ENCODE assay signal across 18 cellular contexts in the genomic region with DNA sequence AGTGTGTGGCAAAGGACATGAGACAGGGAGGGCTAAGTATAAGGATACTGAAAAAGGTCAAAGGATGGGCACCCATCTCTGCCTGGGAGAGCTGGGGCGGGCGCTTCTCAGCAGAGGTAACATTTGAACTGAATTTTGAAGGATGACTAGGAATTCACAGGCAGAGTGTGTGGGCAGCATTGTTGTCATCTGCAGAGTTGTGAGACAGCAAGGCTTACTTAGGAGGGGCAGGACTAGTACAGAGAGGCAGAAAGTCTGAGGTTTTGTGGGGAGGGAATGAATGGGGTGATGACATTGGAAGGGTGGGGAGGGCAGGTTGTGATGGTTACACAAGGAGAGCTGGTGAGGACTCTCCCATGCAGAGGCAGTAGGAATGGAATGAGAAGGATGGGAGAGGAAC.
A peak's percentile ranks its signal among the peaks of the same experiment; 100 is the strongest.
DNase-seq lines count a peak whose midpoint lies in the region; ATAC-seq, FAIRE-seq and TF ChIP-seq lines count a peak whose summit lies in the region.
"Had no signal": no experiment of that assay in that cellular context is flagged by ENCODE, and none has a peak within 500 bp of the region (broad histone marks: within the 10 kb centered on the region; RNA-seq: fewer than 3 reads in every experiment).

No MANE protein-coding gene starts in this region.

- H3K9me3 ChIP-seq in smooth muscle cell (replicated peaks; ENCODE audit: low read depth): no peaks in the 10 kb centered on the region
- H3K9me3 ChIP-seq: SJCRH30 had no signal

- no peak overlapping the region for H3K4me2 ChIP-seq in smooth muscle cell
- H3K4me2 ChIP-seq: KMS-11 had no signal

- H3K36me3 ChIP-seq in bronchial epithelial cell (ENCODE audit: control insufficient read depth, insufficient read depth, low read length) (no peaks in the 10 kb centered on the region), smooth muscle cell (ENCODE audit: low read depth) (no peaks in the 10 kb centered on the region)
- H3K36me3 ChIP-seq: SJCRH30 had no signal

- no peaks in the 10 kb centered on the region for H3F3A ChIP-seq in smooth muscle cell (ENCODE audit: low read depth)

- H3K27me3 ChIP-seq in bronchial epithelial cell (ENCODE audit: control insufficient read depth, insufficient read depth, low read length) (no peaks in the 10 kb centered on the region), smooth muscle cell (ENCODE audit: low read depth) (no peaks in the 10 kb centered on the region)
- H3K27me3 ChIP-seq: SJCRH30 had no signal

- no peak for ATAC-seq in HG03175 (IDR thresholded peaks at IDR 0.05; ENCODE audit: unreplicated experiment)

- no peaks in the 10 kb centered on the region for H3K4me1 ChIP-seq in smooth muscle cell (ENCODE audit: low read depth)
- H3K4me1 ChIP-seq: SJCRH30 had no signal

- FAIRE-seq in bronchial epithelial cell (lab: Jason Lieb, UNC): peak; percentile 28
- FAIRE-seq: GM12891, GM19239 had no signal

- H2AFZ ChIP-seq in smooth muscle cell (ENCODE audit: low read depth): no peak overlapping the region

- no peak for TF ChIP-seq CTCF in bronchial epithelial cell (IDR thresholded peaks at IDR 0.05; ENCODE audit: insufficient read depth, low read length, severe bottlenecking)
- no peak for TF ChIP-seq CTCF in smooth muscle cell (IDR thresholded peaks at IDR 0.05; ENCODE audit: borderline replicate concordance, insufficient read depth, poor library complexity, severe bottlenecking)

- H3K27ac ChIP-seq in smooth muscle cell (ENCODE audit: low read depth): no peak overlapping the region
- H3K27ac ChIP-seq: C4-2B, KMS-11, SJCRH30 had no signal

- no peak overlapping the region for H3K4me3 ChIP-seq in bronchial epithelial cell (ENCODE audit: low read depth, low read length)
- H3K4me3 ChIP-seq in smooth muscle cell: no peak overlapping the region
- H3K4me3 ChIP-seq: SJCRH30 had no signal

- peak; percentile 53 for DNase-seq in GM03348 (ENCODE audit: low spot score)
- peak; percentile 71 for DNase-seq in LHCN-M2 (ENCODE audit: low read depth)
- no peak for DNase-seq in bronchial epithelial cell (ENCODE audit: low read depth)
- peak; percentile 2 for DNase-seq in kidney glomerular epithelial cell (lab: John Stamatoyannopoulos, UW)
- DNase-seq in T-helper 1 cell: no peak
- no peak for DNase-seq in SIG-M5 treated with dmso at 0.1 percent for 504 hours (lab: John Stamatoyannopoulos, UW; ENCODE audit: unreplicated experiment)
- no peak for DNase-seq in smooth muscle cell (lab: John Stamatoyannopoulos, UW; ENCODE audit: unreplicated experiment)
- DNase-seq: GOT3, NCI-H1436, NCI-H2081, NCI-H524, RPMI8226, SJCRH30 had no signal

- no peak overlapping the region for H3K9ac ChIP-seq in smooth muscle cell (ENCODE audit: low read depth)
- H3K9ac ChIP-seq: KMS-11 had no signal

- 83% methylated on average over 2 of the region's 2 CpGs for WGBS in smooth muscle cell (ENCODE audit: low lambda C conversion rate)

- H4K20me1 ChIP-seq in smooth muscle cell (ENCODE audit: low read depth): no peaks in the 10 kb centered on the region

- H3K79me2 ChIP-seq in smooth muscle cell (ENCODE audit: low read depth): no peaks in the 10 kb centered on the region

Comparison
In these comparisons a context has a peak if more than half of its experiments do, and no peak if none do; other contexts are left out.
1. DNase-seq: peak in GM03348 (single experiment), LHCN-M2 (single experiment) and kidney glomerular epithelial cell (single experiment); none in bronchial epithelial cell (single experiment), T-helper 1 cell (0 of 5), SIG-M5 treated with dmso at 0.1 percent for 504 hours (single experiment) and smooth muscle cell (single experiment).